ENCODE assay signal across 17 cellular contexts in genomic region chr3:175885196-175885766, GRCh38.
A peak's percentile ranks its signal among the peaks of the same experiment; 100 is the strongest.
DNase-seq lines count a peak whose midpoint lies in the region; ATAC-seq, FAIRE-seq and TF ChIP-seq lines count a peak whose summit lies in the region.
"Had no signal": no experiment of that assay in that cellular context is flagged by ENCODE, and none has a peak within 500 bp of the region (broad histone marks: within the 10 kb centered on the region; RNA-seq: fewer than 3 reads in every experiment).

No MANE protein-coding gene starts in this region.

- 92% methylated on average over 10 of the region's 11 CpGs; no CpG with 5 or more reads in 1 of the 2 experiments for WGBS in H1 (ENCODE audit: extremely low coverage in 1 of 2, insufficient coverage in 1 of 2, insufficient read length in 1 of 2, insufficient replicate concordance in 2 of 2, low coverage in 1 of 2, low lambda C conversion rate in 2 of 2, missing lambda C conversion rate in 1 of 2), 2 experiments

- H3K4me3 ChIP-seq in H1 (ENCODE audit: extremely low read depth in 1 of 4, insufficient read depth in 2 of 4, low read depth in 3 of 4, low read length in 4 of 4) (no peak overlapping the region), osteoblast (ENCODE audit: insufficient read depth, low read length) (no peak overlapping the region)
- no peak overlapping the region for H3K4me3 ChIP-seq in naive thymus-derived CD4-positive, alpha-beta T cell (ENCODE audit: low read length)
- H3K4me3 ChIP-seq: HAP-1 had no signal

- CTCF ChIA-PET in H1 (lab: Charles Lee; ENCODE audit: partially characterized antibody), result no interaction called here
- CTCF ChIA-PET in naive thymus-derived CD4-positive, alpha-beta T cell (lab: Charles Lee), result no interaction called here

- no peaks in the 10 kb centered on the region for H3K27me3 Mint-ChIP-seq in naive thymus-derived CD4-positive, alpha-beta T cell

- peak overlapping the region; percentile 32 for H3K27ac ChIP-seq in KOPT-K1 (ENCODE audit: low read depth, low read length, poor library complexity, severe bottlenecking)
- no peak overlapping the region for H3K27ac ChIP-seq in H1 (ENCODE audit: low read depth, low read length)
- H3K27ac ChIP-seq in osteoblast (ENCODE audit: low read depth, low read length), result no peak overlapping the region
- H3K27ac ChIP-seq in naive thymus-derived CD4-positive, alpha-beta T cell (ENCODE audit: low read depth, low read length), result no peak overlapping the region

- no peak overlapping the region for H2BK20ac ChIP-seq in H1 (ENCODE audit: low read length)

- H3K4me1 ChIP-seq in H1 (replicated peaks in 1 of 4; ENCODE audit: control insufficient read depth in 3 of 4, insufficient read depth in 4 of 4, low read length in 3 of 4) (no peaks in the 10 kb centered on the region), osteoblast (ENCODE audit: insufficient read depth, low read length) (no peaks in the 10 kb centered on the region)
- H3K4me1 ChIP-seq in naive thymus-derived CD4-positive, alpha-beta T cell (ENCODE audit: control insufficient read depth in 2 of 2, insufficient read depth in 2 of 2, low read length in 2 of 2), result no peaks in the 10 kb centered on the region
- H3K4me1 ChIP-seq: HAP-1 had no signal

- POLR2A ChIA-PET in H1 (lab: Charles Lee; ENCODE audit: partially characterized antibody), result no interaction called here
- POLR2A ChIA-PET in naive thymus-derived CD4-positive, alpha-beta T cell (lab: Charles Lee), result no interaction called here

- H2BK12ac ChIP-seq in H1 (ENCODE audit: low read depth, low read length), result no peak overlapping the region

- H2AK5ac ChIP-seq in H1 (ENCODE audit: low read depth, low read length), result no peak overlapping the region

- H4K20me1 ChIP-seq in H1 (replicated peaks in 1 of 2; ENCODE audit: control insufficient read depth in 1 of 2, insufficient read depth in 2 of 2, low read length in 2 of 2) (no peaks in the 10 kb centered on the region), osteoblast (ENCODE audit: insufficient read depth, low read length) (no peaks in the 10 kb centered on the region)

- H3K36me3 ChIP-seq in KOPT-K1 (ENCODE audit: insufficient read depth, low read length) (no peaks in the 10 kb centered on the region), H1 (ENCODE audit: control insufficient read depth in 2 of 4, insufficient read depth in 4 of 4, low read length in 3 of 4) (no peaks in the 10 kb centered on the region), osteoblast (ENCODE audit: insufficient read depth, low read length) (no peaks in the 10 kb centered on the region)
- H3K36me3 ChIP-seq in naive thymus-derived CD4-positive, alpha-beta T cell (ENCODE audit: control insufficient read depth in 2 of 3, insufficient read depth in 3 of 3, low read length in 3 of 3), result no peaks in the 10 kb centered on the region
- H3K36me3 ChIP-seq: HAP-1 had no signal

- no peak overlapping the region for H3K18ac ChIP-seq in H1 (ENCODE audit: extremely low read depth, low read length)

- no peaks in the 10 kb centered on the region for H3K79me2 ChIP-seq in H1 (ENCODE audit: control insufficient read depth in 1 of 2, insufficient read depth in 2 of 2, low read length in 2 of 2)
- H3K79me2 ChIP-seq in osteoblast (ENCODE audit: insufficient read depth, low read length), result no peaks in the 10 kb centered on the region

- H2BK5ac ChIP-seq in H1 (ENCODE audit: low read depth, low read length), result no peak overlapping the region

- peaks cover 0 to 17% (median 7%) of the 10 kb centered on the region in 11 donors for H3K9me3 Mint-ChIP-seq in naive thymus-derived CD4-positive, alpha-beta T cell

- H3K4ac ChIP-seq in H1 (replicated peaks; ENCODE audit: insufficient read length, low read depth, low read length), result no peak overlapping the region

- H3K56ac ChIP-seq in H1 (replicated peaks; ENCODE audit: insufficient read length, low read depth, low read length), result no peak overlapping the region

- intact Hi-C loops in naive thymus-derived CD4-positive, alpha-beta T cell (cut with micrococcal nuclease), result no loop called here

- H3K4me1 Mint-ChIP-seq in naive thymus-derived CD4-positive, alpha-beta T cell, result no peaks in the 10 kb centered on the region

- no peak overlapping the region for H3K27ac Mint-ChIP-seq in naive thymus-derived CD4-positive, alpha-beta T cell

- no peak for TF ChIP-seq CTCF in H1 (IDR thresholded peaks at IDR 0.05; ENCODE audit: control extremely low read depth in 1 of 3, insufficient read depth in 1 of 3, low read depth in 1 of 3, low read length in 3 of 3)
- no peak for TF ChIP-seq CTCF in osteoblast (IDR thresholded peaks at IDR 0.05; ENCODE audit: extremely low read depth, low read depth, low read length)

- H3K27me3 ChIP-seq in H1 (replicated peaks in 1 of 4; ENCODE audit: control insufficient read depth in 3 of 4, extremely low read depth in 1 of 4, insufficient read depth in 3 of 4, low read length in 3 of 4), result no peaks in the 10 kb centered on the region
- H3K27me3 ChIP-seq in osteoblast (ENCODE audit: insufficient read depth, low read length), result no peaks in the 10 kb centered on the region
- H3K27me3 ChIP-seq in naive thymus-derived CD4-positive, alpha-beta T cell (ENCODE audit: control insufficient read depth in 2 of 2, insufficient read depth in 2 of 2, low read length in 2 of 2), result no peaks in the 10 kb centered on the region

- H3K9me3 ChIP-seq in KOPT-K1 (ENCODE audit: insufficient read depth, low read length, poor library complexity, severe bottlenecking) (no peaks in the 10 kb centered on the region), H1 (ENCODE audit: insufficient read depth in 2 of 2, low read depth in 1 of 2, low read length in 1 of 2) (no peaks in the 10 kb centered on the region), osteoblast (ENCODE audit: low read depth, low read length) (no peaks in the 10 kb centered on the region)
- H3K9me3 ChIP-seq in naive thymus-derived CD4-positive, alpha-beta T cell (ENCODE audit: control insufficient read depth in 2 of 3, low read length in 3 of 3), result peaks cover 0 to 6% (median 0%) of the 10 kb centered on the region in 3 experiments
- H3K9me3 ChIP-seq: HAP-1 had no signal

- H3K14ac ChIP-seq in H1 (ENCODE audit: insufficient read length), result no peak overlapping the region

- no peaks in the 10 kb centered on the region for H3K79me1 ChIP-seq in H1 (ENCODE audit: low read depth, low read length)

- 0 out of 2 replicates have a peak overlapping the region, but pooled peaks have one; percentile 59 for H2AFZ ChIP-seq in H1 (ENCODE audit: low read length)
- H2AFZ ChIP-seq in osteoblast (ENCODE audit: low read length), result no peak overlapping the region

- H2BK120ac ChIP-seq in H1 (replicated peaks; ENCODE audit: low read depth, low read length), result no peak overlapping the region

- no peak overlapping the region for H4K5ac ChIP-seq in H1 (ENCODE audit: insufficient read length, low read depth, low read length)

- no peak for TF ChIP-seq RAD21 in H1 (IDR thresholded peaks at IDR 0.05 in 1 of 2, conservative IDR thresholded peaks at IDR 0.05 in 1 of 2; ENCODE audit: low read depth in 2 of 2, low read length in 2 of 2)

- no peak overlapping the region for H4K91ac ChIP-seq in H1 (replicated peaks; ENCODE audit: insufficient read length, low read length)

- H3K4me2 ChIP-seq in H1 (ENCODE audit: insufficient read depth in 1 of 2, low read depth in 2 of 2, low read length in 2 of 2) (no peak overlapping the region), osteoblast (ENCODE audit: insufficient read depth, low read length) (no peak overlapping the region)

- H4K8ac ChIP-seq in H1 (ENCODE audit: extremely low read depth, insufficient read depth, low read length), result no peak overlapping the region

- no peaks in the 10 kb centered on the region for H3K36me3 Mint-ChIP-seq in naive thymus-derived CD4-positive, alpha-beta T cell

- no peaks in the 10 kb centered on the region for H3K23me2 ChIP-seq in H1 (ENCODE audit: low read depth, low read length)

- no peak overlapping the region for H3K9ac ChIP-seq in H1 (replicated peaks in 1 of 4; ENCODE audit: extremely low read depth in 1 of 4, low read depth in 3 of 4, low read length in 3 of 4)

- no peak for FAIRE-seq in H1 (lab: Jason Lieb, UNC)
- FAIRE-seq: GM19239 had no signal

- no peak for TF ChIP-seq EP300 in H1 (IDR thresholded peaks at IDR 0.05; ENCODE audit: borderline replicate concordance in 1 of 2, low read depth in 2 of 2, low read length in 2 of 2)

- no peak overlapping the region for H2BK15ac ChIP-seq in H1 (ENCODE audit: low read length)

- ATAC-seq in naive thymus-derived CD4-positive, alpha-beta T cell, result no peak

- TF ChIP-seq POLR2A in H1 (IDR thresholded peaks at IDR 0.05; ENCODE audit: control extremely low read depth in 1 of 2, low read depth in 2 of 2, low read length in 2 of 2), result no peak

- peak; percentile 75 for DNase-seq in NCI-H2171 (lab: John Stamatoyannopoulos, UW)
- DNase-seq in H1 (ENCODE audit: low read depth in 1 of 2, low spot score in 2 of 2), result no peak
- DNase-seq in osteoblast (ENCODE audit: insufficient read length, low spot score, missing footprints), result peak; percentile 19
- no peak for DNase-seq in stimulated activated CD4-positive, alpha-beta T cell treated with anti-CD3 and anti-CD28 coated beads, Interleukin-4, amount 100 ng/mL, for 4 hours
- no peak for DNase-seq in midbrain (lab: John Stamatoyannopoulos, UW)
- DNase-seq in naive thymus-derived CD4-positive, alpha-beta T cell, result no peak
- DNase-seq: ACHN, AML-193, COR-L47, KG1, NCI-H1105, NCI-H1694, NCI-H2107, NCI-H446 treated with DMSO at 0.1 percent for 48 hours had no signal

- H3K23ac ChIP-seq in H1 (ENCODE audit: insufficient read length), result no peak overlapping the region

- no peak overlapping the region for H3K4me3 Mint-ChIP-seq in naive thymus-derived CD4-positive, alpha-beta T cell

TF ChIP-seq in H1, 55 proteins besides CTCF, POLR2A, EP300 and RAD21:
- TF ChIP-seq USF2 (IDR thresholded peaks at IDR 0.05; ENCODE audit: low read length) (no peak), SIX5 (IDR thresholded peaks at IDR 0.05; ENCODE audit: low read depth, low read length) (no peak), CHD1 (IDR thresholded peaks at IDR 0.05; ENCODE audit: low read depth, low read length) (no peak), CHD2 (IDR thresholded peaks at IDR 0.05; ENCODE audit: low read length) (no peak), MAFK (IDR thresholded peaks at IDR 0.05; ENCODE audit: low read depth, low read length) (no peak)

Comparison
In these comparisons a context has a peak if more than half of its experiments do, and no peak if none do; other contexts are left out.
1. DNase-seq: peak in NCI-H2171 (single experiment) and osteoblast (single experiment); none in H1 (0 of 2), stimulated activated CD4-positive, alpha-beta T cell treated with anti-CD3 and anti-CD28 coated beads, Interleukin-4, amount 100 ng/mL, for 4 hours (0 of 2), midbrain (single experiment) and naive thymus-derived CD4-positive, alpha-beta T cell (0 of 9).